ENCODE assay signal across 22 cellular contexts in the genomic region with DNA sequence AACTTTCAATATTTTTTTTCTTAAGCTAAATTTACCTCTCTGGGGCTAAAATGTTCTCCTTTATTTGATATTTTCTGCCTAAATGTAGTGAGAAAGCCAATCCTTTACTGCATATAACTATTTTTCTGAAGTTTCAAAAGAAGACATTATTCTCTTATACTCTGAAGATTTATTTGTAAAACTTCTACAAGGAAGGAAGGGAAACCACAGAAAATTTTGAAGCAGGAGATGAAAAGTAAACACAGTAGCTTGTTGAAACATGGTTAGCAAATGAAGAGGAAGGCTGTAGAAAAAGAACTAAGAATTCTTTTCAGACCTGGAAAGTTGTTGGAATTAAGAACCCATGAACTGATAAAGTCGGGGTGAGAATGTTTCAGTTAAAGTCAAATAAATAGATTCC.
"Had no signal": no experiment of that assay in that cellular context is flagged by ENCODE, and none has a peak within 500 bp of the region (broad histone marks: within the 10 kb centered on the region; RNA-seq: fewer than 3 reads in every experiment).

No MANE protein-coding gene starts in this region.

- H3K9me3 ChIP-seq: esophagus muscularis mucosa, suprapubic skin, tibial artery, upper lobe of right lung had no signal

- H3K27me3 ChIP-seq: cardiac muscle cell, esophagus muscularis mucosa, hepatocyte, neural progenitor cell, spleen, suprapubic skin, tibial artery, upper lobe of right lung had no signal

- H3K4me3 ChIP-seq: cardiac muscle cell, esophagus muscularis mucosa, hepatocyte, neural progenitor cell, spleen, suprapubic skin, tibial artery, upper lobe of right lung had no signal

- H3K36me3 ChIP-seq: cardiac muscle cell, esophagus muscularis mucosa, neural progenitor cell, spleen, suprapubic skin, tibial artery, upper lobe of right lung had no signal

- H3K4me2 ChIP-seq: hepatocyte, neural progenitor cell had no signal

- H3K4me1 ChIP-seq: esophagus muscularis mucosa, neural progenitor cell, spleen, suprapubic skin, tibial artery, upper lobe of right lung had no signal

- H3K79me2 ChIP-seq: hepatocyte had no signal

- ATAC-seq: activated naive CD8-positive, alpha-beta T cell treated with anti-CD3 and anti-CD28 coated beads, Interleukin-2, amount 50 U/mL, for 24 hours; natural killer cell; right cardiac atrium; upper lobe of right lung; WTC11 had no signal

- H3K27ac ChIP-seq: cardiac muscle cell, esophagus muscularis mucosa, hepatocyte, neural progenitor cell, spleen, suprapubic skin, tibial artery, upper lobe of right lung had no signal

- DNase-seq: activated CD4-positive, alpha-beta memory T cell treated with anti-CD3 and anti-CD28 coated beads, Interleukin-2, amount 10 ng/mL, durations not matched to agents 7 days and 5 days; activated CD4-positive, alpha-beta T cell treated with anti-CD3 and anti-CD28 coated beads for 1 hour; activated CD4-positive, alpha-beta T cell treated with anti-CD3 and anti-CD28 coated beads, Interleukin-2, amount 10 ng/mL, durations not matched to agents 7 days and 5 days; activated naive CD8-positive, alpha-beta T cell treated with anti-CD3 and anti-CD28 coated beads, Interleukin-2, amount 50 U/mL, for 24 hours; activated T-cell treated with anti-CD3 and anti-CD28 coated beads, Interleukin-2, amount 50 U/mL, for 48 hours; amygdala; glutamatergic neuron; kidney; natural killer cell; posterior cingulate gyrus; right cardiac atrium; stimulated activated naive CD4-positive, alpha-beta T cell; T-helper 2 cell; tibial artery; upper lobe of right lung had no signal

- H2AFZ ChIP-seq: hepatocyte, neural progenitor cell had no signal

- H3K9ac ChIP-seq: neural progenitor cell had no signal
